2 cellular contexts compared by ENCODE assay signal in the genomic region with DNA sequence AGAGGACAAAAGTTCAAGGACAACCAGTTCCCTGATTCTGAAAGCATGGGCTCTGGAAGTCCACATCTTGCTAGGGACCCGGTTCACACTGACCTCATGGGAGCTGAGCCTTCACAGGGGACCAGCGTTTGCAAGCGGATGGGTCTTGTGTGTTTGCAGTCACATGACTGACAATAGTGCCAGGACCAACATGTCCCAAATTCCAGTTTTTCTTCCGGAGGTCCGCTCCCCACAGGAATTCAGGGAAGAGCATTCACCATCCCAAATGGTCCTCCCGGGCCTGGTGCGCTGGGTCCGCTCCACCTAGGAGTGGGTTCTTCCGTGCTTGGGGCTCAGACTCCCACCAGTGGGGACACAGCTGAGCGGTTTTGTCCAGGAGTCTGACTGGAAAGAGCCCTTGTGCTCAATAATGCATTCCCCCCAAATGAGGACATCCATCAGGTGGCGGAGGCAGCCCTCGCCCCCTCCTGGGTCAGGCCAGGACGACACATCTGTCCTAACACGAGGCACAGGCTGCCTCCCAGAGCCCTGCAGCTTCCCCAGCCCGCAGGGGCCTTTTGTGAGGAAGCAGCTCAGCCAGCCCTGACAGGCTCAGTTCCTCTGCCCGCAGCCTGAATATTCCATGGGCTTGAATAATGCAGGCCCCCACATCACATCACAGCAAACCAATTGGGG.
TF ChIP-seq lines count a peak whose summit lies in the region.

No MANE protein-coding gene starts in this region.

TF ChIP-seq in HepG2, 621 proteins besides CTCF, POLR2A, EP300 and RAD21:
- TF ChIP-seq ZSCAN30 (CRISPR knock-in tag; IDR thresholded peaks at IDR 0.05) (no peak), ZNF570 (CRISPR knock-in tag; IDR thresholded peaks at IDR 0.05; ENCODE audit: borderline replicate concordance) (no peak), ONECUT2 (CRISPR knock-in tag; IDR thresholded peaks at IDR 0.05) (no peak), HNRNPK (IDR thresholded peaks at IDR 0.05; ENCODE audit: low read depth, low read length, poor library complexity, severe bottlenecking) (no peak), POLR2AphosphoS2 (IDR thresholded peaks at IDR 0.05; ENCODE audit: low read depth, low read length) (no peak), ATM (IDR thresholded peaks at IDR 0.05; ENCODE audit: borderline replicate concordance) (no peak), RCOR2 (CRISPR knock-in tag; IDR thresholded peaks at IDR 0.05) (no peak), ZNF563 (CRISPR knock-in tag; IDR thresholded peaks at IDR 0.05) (no peak), GATAD2A (CRISPR knock-in tag; IDR thresholded peaks at IDR 0.05) (no peak), ZNF766 (CRISPR knock-in tag; IDR thresholded peaks at IDR 0.05; ENCODE audit: borderline replicate concordance) (no peak), HOXA7 (CRISPR knock-in tag; IDR thresholded peaks at IDR 0.05) (no peak), MYC (CRISPR knock-in tag; IDR thresholded peaks at IDR 0.05; ENCODE audit: borderline replicate concordance) (no peak), ZNF441 (CRISPR knock-in tag; IDR thresholded peaks at IDR 0.05; ENCODE audit: borderline replicate concordance) (no peak)
- TF ChIP-seq, protein P1, sequence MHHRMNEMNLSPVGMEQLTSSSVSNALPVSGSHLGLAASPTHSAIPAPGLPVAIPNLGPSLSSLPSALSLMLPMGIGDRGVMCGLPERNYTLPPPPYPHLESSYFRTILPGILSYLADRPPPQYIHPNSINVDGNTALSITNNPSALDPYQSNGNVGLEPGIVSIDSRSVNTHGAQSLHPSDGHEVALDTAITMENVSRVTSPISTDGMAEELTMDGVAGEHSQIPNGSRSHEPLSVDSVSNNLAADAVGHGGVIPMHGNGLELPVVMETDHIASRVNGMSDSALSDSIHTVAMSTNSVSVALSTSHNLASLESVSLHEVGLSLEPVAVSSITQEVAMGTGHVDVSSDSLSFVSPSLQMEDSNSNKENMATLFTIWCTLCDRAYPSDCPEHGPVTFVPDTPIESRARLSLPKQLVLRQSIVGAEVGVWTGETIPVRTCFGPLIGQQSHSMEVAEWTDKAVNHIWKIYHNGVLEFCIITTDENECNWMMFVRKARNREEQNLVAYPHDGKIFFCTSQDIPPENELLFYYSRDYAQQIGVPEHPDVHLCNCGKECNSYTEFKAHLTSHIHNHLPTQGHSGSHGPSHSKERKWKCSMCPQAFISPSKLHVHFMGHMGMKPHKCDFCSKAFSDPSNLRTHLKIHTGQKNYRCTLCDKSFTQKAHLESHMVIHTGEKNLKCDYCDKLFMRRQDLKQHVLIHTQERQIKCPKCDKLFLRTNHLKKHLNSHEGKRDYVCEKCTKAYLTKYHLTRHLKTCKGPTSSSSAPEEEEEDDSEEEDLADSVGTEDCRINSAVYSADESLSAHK (CRISPR knock-in tag; IDR thresholded peaks at IDR 0.05; ENCODE audit: borderline replicate concordance), result no peak
- TF ChIP-seq, protein P2, sequence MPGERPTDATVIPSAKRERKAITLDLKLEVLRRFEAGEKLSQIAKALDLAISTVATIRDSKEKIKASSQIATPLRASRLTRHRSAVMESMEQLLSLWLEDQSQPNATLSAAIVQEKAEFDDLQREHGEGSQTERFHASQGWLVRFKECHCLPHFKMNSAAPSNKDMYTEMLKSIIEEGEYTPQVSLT (CRISPR knock-in tag; IDR thresholded peaks at IDR 0.05; ENCODE audit: borderline replicate concordance, low read depth), result no peak
- TF ChIP-seq, protein P3, sequence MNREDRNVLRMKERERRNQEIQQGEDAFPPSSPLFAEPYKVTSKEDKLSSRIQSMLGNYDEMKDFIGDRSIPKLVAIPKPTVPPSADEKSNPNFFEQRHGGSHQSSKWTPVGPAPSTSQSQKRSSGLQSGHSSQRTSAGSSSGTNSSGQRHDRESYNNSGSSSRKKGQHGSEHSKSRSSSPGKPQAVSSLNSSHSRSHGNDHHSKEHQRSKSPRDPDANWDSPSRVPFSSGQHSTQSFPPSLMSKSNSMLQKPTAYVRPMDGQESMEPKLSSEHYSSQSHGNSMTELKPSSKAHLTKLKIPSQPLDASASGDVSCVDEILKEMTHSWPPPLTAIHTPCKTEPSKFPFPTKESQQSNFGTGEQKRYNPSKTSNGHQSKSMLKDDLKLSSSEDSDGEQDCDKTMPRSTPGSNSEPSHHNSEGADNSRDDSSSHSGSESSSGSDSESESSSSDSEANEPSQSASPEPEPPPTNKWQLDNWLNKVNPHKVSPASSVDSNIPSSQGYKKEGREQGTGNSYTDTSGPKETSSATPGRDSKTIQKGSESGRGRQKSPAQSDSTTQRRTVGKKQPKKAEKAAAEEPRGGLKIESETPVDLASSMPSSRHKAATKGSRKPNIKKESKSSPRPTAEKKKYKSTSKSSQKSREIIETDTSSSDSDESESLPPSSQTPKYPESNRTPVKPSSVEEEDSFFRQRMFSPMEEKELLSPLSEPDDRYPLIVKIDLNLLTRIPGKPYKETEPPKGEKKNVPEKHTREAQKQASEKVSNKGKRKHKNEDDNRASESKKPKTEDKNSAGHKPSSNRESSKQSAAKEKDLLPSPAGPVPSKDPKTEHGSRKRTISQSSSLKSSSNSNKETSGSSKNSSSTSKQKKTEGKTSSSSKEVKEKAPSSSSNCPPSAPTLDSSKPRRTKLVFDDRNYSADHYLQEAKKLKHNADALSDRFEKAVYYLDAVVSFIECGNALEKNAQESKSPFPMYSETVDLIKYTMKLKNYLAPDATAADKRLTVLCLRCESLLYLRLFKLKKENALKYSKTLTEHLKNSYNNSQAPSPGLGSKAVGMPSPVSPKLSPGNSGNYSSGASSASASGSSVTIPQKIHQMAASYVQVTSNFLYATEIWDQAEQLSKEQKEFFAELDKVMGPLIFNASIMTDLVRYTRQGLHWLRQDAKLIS (CRISPR knock-in tag; IDR thresholded peaks at IDR 0.05), result no peak

TF ChIP-seq in H1, 55 proteins besides CTCF, POLR2A, EP300 and RAD21:
- TF ChIP-seq, protein P4, sequence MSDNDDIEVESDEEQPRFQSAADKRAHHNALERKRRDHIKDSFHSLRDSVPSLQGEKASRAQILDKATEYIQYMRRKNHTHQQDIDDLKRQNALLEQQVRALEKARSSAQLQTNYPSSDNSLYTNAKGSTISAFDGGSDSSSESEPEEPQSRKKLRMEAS (IDR thresholded peaks at IDR 0.05), result peak; percentile 66
- TF ChIP-seq, protein P5, sequence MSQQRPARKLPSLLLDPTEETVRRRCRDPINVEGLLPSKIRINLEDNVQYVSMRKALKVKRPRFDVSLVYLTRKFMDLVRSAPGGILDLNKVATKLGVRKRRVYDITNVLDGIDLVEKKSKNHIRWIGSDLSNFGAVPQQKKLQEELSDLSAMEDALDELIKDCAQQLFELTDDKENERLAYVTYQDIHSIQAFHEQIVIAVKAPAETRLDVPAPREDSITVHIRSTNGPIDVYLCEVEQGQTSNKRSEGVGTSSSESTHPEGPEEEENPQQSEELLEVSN (IDR thresholded peaks at IDR 0.05), result peak; percentile 58; the same call in 1 of the 2 replicates
- TF ChIP-seq KDM4A (IDR thresholded peaks at IDR 0.05; ENCODE audit: low read depth, low read length, severe bottlenecking), result no peak
- TF ChIP-seq TBP (IDR thresholded peaks at IDR 0.05; ENCODE audit: low read depth, low read length), result no peak
